ENCODE assay signal across 37 cellular contexts in the genomic region with DNA sequence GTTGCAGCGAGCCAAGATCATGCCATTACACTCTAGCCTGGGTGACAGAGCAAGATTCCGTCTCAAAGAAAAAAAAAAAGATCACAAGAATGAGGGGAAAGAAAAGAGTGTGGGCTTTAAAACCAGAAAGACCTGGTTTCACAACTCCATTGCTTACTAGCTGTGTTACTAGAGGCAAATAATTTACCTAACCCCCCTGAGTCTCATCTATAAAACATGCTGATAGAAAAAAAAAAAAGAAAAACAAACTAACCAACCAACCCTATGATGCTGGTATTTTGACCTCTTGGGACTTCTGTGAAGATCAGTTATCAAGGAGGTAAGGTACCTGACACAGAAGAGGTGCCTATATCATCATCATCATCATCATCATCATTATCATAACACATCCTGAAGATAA.
"Had no signal": no experiment of that assay in that cellular context is flagged by ENCODE, and none has a peak within 500 bp of the region (broad histone marks: within the 10 kb centered on the region; RNA-seq: fewer than 3 reads in every experiment).

No MANE protein-coding gene starts in this region.

- H3K4me1 ChIP-seq: adrenal gland, body of pancreas, breast epithelium had no signal

- H3K27me3 Mint-ChIP-seq: activated CD4-positive, alpha-beta T cell treated with anti-CD3 and anti-CD28 coated beads, Interleukin-2, amount 10 ng/mL, durations not matched to agents 24 days and 14 days; activated CD8-positive, alpha-beta T cell treated with anti-CD3 and anti-CD28 coated beads for 36 hours; activated naive CD8-positive, alpha-beta T cell treated with anti-CD3 and anti-CD28 coated beads for 36 hours had no signal

- H3K9me3 ChIP-seq: adrenal gland, body of pancreas, breast epithelium had no signal

- H3K4me1 Mint-ChIP-seq: activated B cell treated with CpG ODN at 0.5 μM for 24 hours; activated CD4-positive, alpha-beta T cell treated with anti-CD3 and anti-CD28 coated beads, Interleukin-2, amount 10 ng/mL, durations not matched to agents 24 days and 14 days; activated naive CD8-positive, alpha-beta T cell treated with anti-CD3 and anti-CD28 coated beads for 36 hours; activated T-helper 17 cell treated with anti-CD3 and anti-CD28 coated beads, Interleukin-2, amount 50 U/mL, for 72 hours had no signal

- H3K4me3 Mint-ChIP-seq: activated B cell treated with CpG ODN at 0.5 μM for 24 hours; activated CD4-positive, alpha-beta memory T cell treated with anti-CD3 and anti-CD28 coated beads for 36 hours; activated CD4-positive, alpha-beta T cell treated with anti-CD3 and anti-CD28 coated beads, Interleukin-2, amount 10 ng/mL, durations not matched to agents 24 days and 14 days; activated CD8-positive, alpha-beta T cell treated with anti-CD3 and anti-CD28 coated beads for 36 hours; activated naive CD4-positive, alpha-beta T cell treated with anti-CD3 and anti-CD28 coated beads for 36 hours; activated naive CD8-positive, alpha-beta T cell treated with anti-CD3 and anti-CD28 coated beads for 36 hours; activated T-cell treated with anti-CD3 and anti-CD28 coated beads, Interleukin-2, amount 50 U/mL, for 4 hours; activated T-cell treated with anti-CD3 and anti-CD28 coated beads, Interleukin-2, amount 50 U/mL, for 72 hours; activated T-helper 1 cell treated with anti-CD3 and anti-CD28 coated beads, Interleukin-12 subunit alpha, Interleukin-12 subunit beta, Interleukin-2, Interleukin-4 antibody, amounts not matched to agents 30 ng/mL and 10 ng/mL and 1 ng/mL, durations not matched to agents 14 hours and 24 hours and 36 hours; activated T-helper 17 cell treated with anti-CD3 and anti-CD28 coated beads, Interleukin-2, amount 50 U/mL, for 72 hours; T-helper 1 cell treated with Interleukin-12 subunit alpha and Interleukin-12 subunit beta and Interleukin-4 antibody, amounts not matched to agents 30 μg/mL and 1 μg/mL, for 36 hours; T-helper 2 cell treated with Interferon-gamma antibody and Interleukin-4, amounts not matched to agents 5 μg/mL and 100 μg/mL, for 36 hours had no signal

- H3K27ac ChIP-seq: adrenal gland, body of pancreas, brain microvascular endothelial cell, breast epithelium, VCaP had no signal

- H3K36me3 Mint-ChIP-seq: activated CD4-positive, alpha-beta memory T cell treated with anti-CD3 and anti-CD28 coated beads for 36 hours; activated naive CD4-positive, alpha-beta T cell treated with anti-CD3 and anti-CD28 coated beads, Interleukin-2, amount 50 U/mL, for 72 hours; activated naive CD8-positive, alpha-beta T cell treated with anti-CD3 and anti-CD28 coated beads for 36 hours had no signal

- H3K27ac Mint-ChIP-seq: activated B cell treated with CpG ODN at 0.5 μM for 24 hours; activated CD4-positive, alpha-beta memory T cell treated with anti-CD3 and anti-CD28 coated beads for 36 hours; activated CD4-positive, alpha-beta T cell treated with anti-CD3 and anti-CD28 coated beads, Interleukin-2, amount 10 ng/mL, durations not matched to agents 24 days and 14 days; activated CD8-positive, alpha-beta T cell treated with anti-CD3 and anti-CD28 coated beads for 36 hours; activated naive CD4-positive, alpha-beta T cell treated with anti-CD3 and anti-CD28 coated beads for 36 hours; activated naive CD4-positive, alpha-beta T cell treated with anti-CD3 and anti-CD28 coated beads, Interleukin-2, amount 50 U/mL, for 72 hours; activated naive CD8-positive, alpha-beta T cell treated with anti-CD3 and anti-CD28 coated beads for 36 hours; activated T-cell treated with anti-CD3 and anti-CD28 coated beads, Interleukin-2, amount 50 U/mL, for 72 hours; activated T-helper 1 cell treated with anti-CD3 and anti-CD28 coated beads, Interleukin-12 subunit alpha, Interleukin-12 subunit beta, Interleukin-2, Interleukin-4 antibody, amounts not matched to agents 30 ng/mL and 10 ng/mL and 1 ng/mL, durations not matched to agents 14 hours and 24 hours and 36 hours; activated T-helper 17 cell treated with anti-CD3 and anti-CD28 coated beads, Interleukin-2, amount 50 U/mL, for 72 hours; T-helper 1 cell treated with Interleukin-12 subunit alpha and Interleukin-12 subunit beta and Interleukin-4 antibody, amounts not matched to agents 30 μg/mL and 1 μg/mL, for 36 hours; T-helper 2 cell treated with Interferon-gamma antibody and Interleukin-4, amounts not matched to agents 5 μg/mL and 100 μg/mL, for 36 hours had no signal

- H3K27me3 ChIP-seq: adrenal gland, body of pancreas, brain microvascular endothelial cell, breast epithelium had no signal

- H3K4me3 ChIP-seq: adrenal gland, body of pancreas, breast epithelium had no signal

- H3K9me3 Mint-ChIP-seq: activated B cell treated with CpG ODN at 0.5 μM for 24 hours; activated CD4-positive, alpha-beta memory T cell treated with anti-CD3 and anti-CD28 coated beads for 36 hours; activated CD4-positive, alpha-beta T cell treated with anti-CD3 and anti-CD28 coated beads, Interleukin-2, amount 10 ng/mL, durations not matched to agents 24 days and 14 days; activated CD8-positive, alpha-beta T cell treated with anti-CD3 and anti-CD28 coated beads for 36 hours; activated naive CD4-positive, alpha-beta T cell treated with anti-CD3 and anti-CD28 coated beads for 36 hours; activated naive CD4-positive, alpha-beta T cell treated with anti-CD3 and anti-CD28 coated beads, Interleukin-2, amount 50 U/mL, for 72 hours; activated naive CD8-positive, alpha-beta T cell treated with anti-CD3 and anti-CD28 coated beads for 36 hours; activated T-cell treated with anti-CD3 and anti-CD28 coated beads, Interleukin-2, amount 50 U/mL, for 4 hours; activated T-cell treated with anti-CD3 and anti-CD28 coated beads, Interleukin-2, amount 50 U/mL, for 72 hours; activated T-helper 1 cell treated with anti-CD3 and anti-CD28 coated beads, Interleukin-12 subunit alpha, Interleukin-12 subunit beta, Interleukin-2, Interleukin-4 antibody, amounts not matched to agents 30 ng/mL and 10 ng/mL and 1 ng/mL, durations not matched to agents 14 hours and 24 hours and 36 hours; activated T-helper 17 cell treated with anti-CD3 and anti-CD28 coated beads, Interleukin-2, amount 50 U/mL, for 72 hours; T-helper 1 cell treated with Interleukin-12 subunit alpha and Interleukin-12 subunit beta and Interleukin-4 antibody, amounts not matched to agents 30 μg/mL and 1 μg/mL, for 36 hours; T-helper 2 cell treated with Interferon-gamma antibody and Interleukin-4, amounts not matched to agents 5 μg/mL and 100 μg/mL, for 36 hours had no signal

- DNase-seq: activated B cell treated with CpG ODN at 0.5 μM for 24 hours; activated CD4-positive, alpha-beta memory T cell treated with anti-CD3 and anti-CD28 coated beads for 36 hours; activated CD4-positive, alpha-beta T cell treated with anti-CD3 and anti-CD28 coated beads for 4 hours; activated CD4-positive, alpha-beta T cell treated with anti-CD3 and anti-CD28 coated beads, Interleukin-2, amount 10 ng/mL, durations not matched to agents 24 days and 14 days; activated CD4-positive, alpha-beta T cell treated with anti-CD3 and anti-CD28 coated beads, Interleukin-2, amount 50 U/mL, for 1 hour; activated CD4-positive, alpha-beta T cell treated with anti-CD3 and anti-CD28 coated beads, Interleukin-2, amount 50 U/mL, for 4 hours; activated CD4-positive, CD25-positive, alpha-beta regulatory T cell treated with anti-CD3 and anti-CD28 coated beads, Interleukin-2, amount 50 U/mL, for 72 hours; activated CD8-positive, alpha-beta memory T cell treated with anti-CD3 and anti-CD28 coated beads, Interleukin-2, amount 50 U/mL, for 4 hours; activated CD8-positive, alpha-beta T cell treated with anti-CD3 and anti-CD28 coated beads for 36 hours; activated effector memory CD4-positive, alpha-beta T cell treated with anti-CD3 and anti-CD28 coated beads, Interleukin-2, amount 50 U/mL, for 16 hours; activated gamma-delta T cell treated with Interleukin-2 at 50 U/mL for 16 hours; activated naive CD4-positive, alpha-beta T cell; activated naive CD4-positive, alpha-beta T cell treated with anti-CD3 and anti-CD28 coated beads for 36 hours; activated naive CD4-positive, alpha-beta T cell treated with anti-CD3 and anti-CD28 coated beads, Interleukin-2, amount 50 U/mL, for 16 hours; activated naive CD8-positive, alpha-beta T cell treated with anti-CD3 and anti-CD28 coated beads for 36 hours; activated T-cell treated with anti-CD3 and anti-CD28 coated beads for 4 hours; activated T-cell treated with anti-CD3 and anti-CD28 coated beads, Interleukin-2, amount 50 U/mL, for 1 hour; activated T-cell treated with anti-CD3 and anti-CD28 coated beads, Interleukin-2, amount 50 U/mL, for 4 hours; activated T-cell treated with anti-CD3 and anti-CD28 coated beads, Interleukin-2, amount 50 U/mL, for 72 hours; adrenal gland; amniotic stem cell; aorta; body of pancreas; brain microvascular endothelial cell; central memory CD4-positive, alpha-beta T cell; T-helper 1 cell; T-helper 2 cell; T-helper 9 cell had no signal

- FAIRE-seq: astrocyte, TTC549 had no signal

- ATAC-seq: activated CD8-positive, alpha-beta T cell treated with anti-CD3 and anti-CD28 coated beads for 36 hours; activated naive CD4-positive, alpha-beta T cell treated with anti-CD3 and anti-CD28 coated beads, Interleukin-2, amount 50 U/mL, for 72 hours; activated T-cell treated with anti-CD3 and anti-CD28 coated beads, Interleukin-2, amount 50 U/mL, for 4 hours; activated T-cell treated with anti-CD3 and anti-CD28 coated beads, Interleukin-2, amount 50 U/mL, for 72 hours; activated T-helper 17 cell treated with anti-CD3 and anti-CD28 coated beads, Interleukin-2, amount 50 U/mL, for 72 hours; body of pancreas had no signal
